Comparison of ENCODE assay signal across 25 cellular contexts in the genomic region with DNA sequence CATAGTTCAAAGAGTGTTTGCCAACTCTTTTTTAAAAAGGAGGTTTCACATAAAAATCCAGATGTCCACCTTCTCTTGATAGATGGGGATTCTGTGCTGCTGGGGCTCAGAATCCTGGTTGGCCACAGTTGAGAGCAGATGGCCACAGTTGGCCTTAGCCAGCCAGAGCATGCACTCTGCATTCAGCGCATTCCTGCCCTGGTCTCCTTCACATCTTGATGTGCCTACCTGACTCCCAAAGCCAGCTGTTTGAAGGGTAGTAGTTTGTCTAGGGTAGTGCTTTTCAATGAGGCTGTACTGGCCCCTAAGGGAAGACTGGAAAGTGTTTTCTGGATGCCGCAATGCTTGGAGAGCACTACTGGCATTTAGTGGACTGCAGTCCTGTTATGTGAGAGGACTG.
"Had no signal": no experiment of that assay in that cellular context is flagged by ENCODE, and none has a peak within 500 bp of the region (broad histone marks: within the 10 kb centered on the region; RNA-seq: fewer than 3 reads in every experiment).

No MANE protein-coding gene starts in this region.

- ATAC-seq: activated CD4-positive, alpha-beta T cell treated with anti-CD3 and anti-CD28 coated beads for 36 hours; activated CD8-positive, alpha-beta T cell treated with anti-CD3 and anti-CD28 coated beads, Interleukin-2, amount 10 ng/mL, durations not matched to agents 7 days and 5 days; activated naive CD4-positive, alpha-beta T cell treated with anti-CD3 and anti-CD28 coated beads, Interleukin-2, amount 50 U/mL, for 72 hours; activated naive CD8-positive, alpha-beta T cell treated with anti-CD3 and anti-CD28 coated beads, Interleukin-2, amount 50 U/mL, for 24 hours; Right ventricle myocardium inferior; T-cell had no signal

- DNase-seq: activated CD4-positive, alpha-beta T cell treated with anti-CD3 and anti-CD28 coated beads for 36 hours; activated CD4-positive, alpha-beta T cell treated with anti-CD3 and anti-CD28 coated beads, Interleukin-2, amount 50 U/mL, for 4 hours; activated CD8-positive, alpha-beta memory T cell treated with anti-CD3 and anti-CD28 coated beads, Interleukin-2, amount 50 U/mL, for 48 hours; activated CD8-positive, alpha-beta T cell treated with anti-CD3 and anti-CD28 coated beads, Interleukin-2, amount 10 ng/mL, durations not matched to agents 7 days and 5 days; activated effector memory CD4-positive, alpha-beta T cell treated with Interleukin-2 at 50 U/mL for 16 hours; activated naive CD4-positive, alpha-beta T cell; activated naive CD8-positive, alpha-beta T cell treated with anti-CD3 and anti-CD28 coated beads, Interleukin-2, amount 50 U/mL, for 24 hours; activated T-cell treated with anti-CD3 and anti-CD28 coated beads, Interleukin-2, amount 50 U/mL, for 1 hour; amniotic stem cell; Kasumi-1; KBM-7; NCI-H1048; NCI-H146; NCI-H187 treated with DMSO at 0.1 percent for 48 hours; NCI-H2081 treated with DMSO at 0.1 percent for 48 hours; NCI-H446; NCI-H748 treated with DMSO at 0.1 percent for 48 hours; T-cell; T-helper 2 cell; T1000 had no signal

- H3K27ac ChIP-seq: VCaP had no signal

- FAIRE-seq: astrocyte had no signal

- H3K4me3 ChIP-seq: SK-N-MC had no signal
